ENCODE assay signal across 10 cellular contexts in the genomic region with DNA sequence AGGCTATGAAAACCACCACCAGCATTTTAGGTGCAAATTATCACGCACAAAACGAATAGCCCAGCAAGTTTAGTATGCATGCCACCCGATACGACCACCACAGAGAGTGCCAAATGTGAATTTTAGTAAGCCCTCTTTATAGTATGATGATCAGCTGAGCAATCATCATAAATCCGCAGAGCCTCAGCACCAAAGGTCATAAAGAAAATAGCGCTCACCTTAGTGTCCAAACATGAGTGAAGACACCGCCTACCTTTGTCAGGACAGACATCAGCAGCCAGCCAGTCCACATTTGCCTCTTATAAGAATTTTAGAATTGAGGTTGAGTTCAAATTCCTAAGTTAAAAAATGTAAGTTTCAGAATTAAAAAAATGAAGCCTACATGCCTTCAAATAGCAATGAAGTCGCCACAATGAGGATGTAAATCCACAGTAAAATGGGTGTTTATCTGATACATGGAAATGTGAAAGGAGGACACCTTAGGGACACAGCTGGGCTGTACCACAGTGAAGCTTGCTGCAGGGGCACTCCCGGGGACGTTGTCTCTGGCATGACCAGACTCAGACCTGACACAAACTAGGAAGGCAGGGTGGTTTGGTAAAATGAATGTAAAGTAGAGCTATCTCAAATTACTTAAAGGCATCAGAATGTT.
DNase-seq lines count a peak whose midpoint lies in the region; ATAC-seq and TF ChIP-seq lines count a peak whose summit lies in the region.
"Had no signal": no experiment of that assay in that cellular context is flagged by ENCODE, and none has a peak within 500 bp of the region (broad histone marks: within the 10 kb centered on the region; RNA-seq: fewer than 3 reads in every experiment).

No MANE protein-coding gene starts in this region.

- H3K27ac Mint-ChIP-seq in activated T-helper 2 cell treated with anti-CD3 and anti-CD28 coated beads, Interferon-gamma antibody, Interleukin-2, Interleukin-4, amounts not matched to agents 10 μg/mL and 5 μg/mL and 100 μg/mL, durations not matched to agents 14 hours and 24 hours and 36 hours = peak overlapping the region; percentile 87
- peak overlapping the region; percentile 86 for H3K27ac Mint-ChIP-seq in type B pancreatic cell
- H3K27ac Mint-ChIP-seq in T-helper 17 cell = no peak overlapping the region

- DNase-seq in activated T-cell treated with anti-CD3 and anti-CD28 coated beads, Interleukin-2, amount 50 U/mL, for 4 hours = no peak
- DNase-seq in activated T-cell treated with anti-CD3 and anti-CD28 coated beads, Interleukin-2, amount 50 U/mL, for 48 hours = no peak
- no peak for DNase-seq in activated T-helper 2 cell treated with anti-CD3 and anti-CD28 coated beads, Interferon-gamma antibody, Interleukin-2, Interleukin-4, amounts not matched to agents 10 μg/mL and 5 μg/mL and 100 μg/mL, durations not matched to agents 14 hours and 24 hours and 36 hours (ENCODE audit: low spot score)
- DNase-seq in right lobe of liver (no peak), type B pancreatic cell (ENCODE audit: extremely low spot score, unreplicated experiment) (no peak), DMS153 (lab: John Stamatoyannopoulos, UW) (no peak), T-helper 17 cell (no peak)
- DNase-seq: WERI-Rb-1 had no signal

- no peak for TF ChIP-seq POLR2A in right lobe of liver (IDR thresholded peaks at IDR 0.05)

- H3K9me3 ChIP-seq in right lobe of liver = no peaks in the 10 kb centered on the region
- no peaks in the 10 kb centered on the region for H3K9me3 ChIP-seq in T-helper 17 cell (ENCODE audit: control insufficient read depth, low read length, poor library complexity, severe bottlenecking)

- peak overlapping the region; percentile 88 to 98 (median 93) for H3K27ac ChIP-seq in right lobe of liver
- H3K27ac ChIP-seq: WERI-Rb-1 had no signal

- H3K4me3 ChIP-seq in right lobe of liver = peak overlapping the region in 2 of 3 donors; percentile 29 to 37
- H3K4me3 ChIP-seq: lung had no signal

- H3K4me3 Mint-ChIP-seq in activated T-cell treated with anti-CD3 and anti-CD28 coated beads, Interleukin-2, amount 50 U/mL, for 4 hours = peak overlapping the region; percentile 67
- H3K4me3 Mint-ChIP-seq in activated T-helper 2 cell treated with anti-CD3 and anti-CD28 coated beads, Interferon-gamma antibody, Interleukin-2, Interleukin-4, amounts not matched to agents 10 μg/mL and 5 μg/mL and 100 μg/mL, durations not matched to agents 14 hours and 24 hours and 36 hours (ENCODE audit: low read depth) = no peak overlapping the region
- H3K4me3 Mint-ChIP-seq in type B pancreatic cell = peak overlapping the region; percentile 54
- no peak overlapping the region for H3K4me3 Mint-ChIP-seq in T-helper 17 cell

- no peaks in the 10 kb centered on the region for H3K36me3 ChIP-seq in right lobe of liver
- H3K36me3 ChIP-seq: WERI-Rb-1 had no signal

- no peaks in the 10 kb centered on the region for H3K9me3 Mint-ChIP-seq in activated T-cell treated with anti-CD3 and anti-CD28 coated beads, Interleukin-2, amount 50 U/mL, for 4 hours
- peaks cover 3% of the 10 kb centered on the region for H3K9me3 Mint-ChIP-seq in activated T-helper 2 cell treated with anti-CD3 and anti-CD28 coated beads, Interferon-gamma antibody, Interleukin-2, Interleukin-4, amounts not matched to agents 10 μg/mL and 5 μg/mL and 100 μg/mL, durations not matched to agents 14 hours and 24 hours and 36 hours
- H3K9me3 Mint-ChIP-seq in type B pancreatic cell = no peaks in the 10 kb centered on the region

- WGBS in right lobe of liver (ENCODE audit: insufficient coverage, low coverage, low lambda C conversion rate, missing lambda C conversion rate) = 62% methylated on average over 7 of the region's 10 CpGs

- intact Hi-C loops in activated T-helper 2 cell treated with anti-CD3 and anti-CD28 coated beads, Interferon-gamma antibody, Interleukin-2, Interleukin-4, amounts not matched to agents 10 μg/mL and 5 μg/mL and 100 μg/mL, durations not matched to agents 14 hours and 24 hours and 36 hours (cut with micrococcal nuclease) = no loop called here
- intact Hi-C loops in right lobe of liver (cut with DNase I) = no loop called here

- peaks cover 3% of the 10 kb centered on the region for H3K36me3 Mint-ChIP-seq in activated T-cell treated with anti-CD3 and anti-CD28 coated beads, Interleukin-2, amount 50 U/mL, for 4 hours (ENCODE audit: insufficient read depth)
- peaks cover 60% of the 10 kb centered on the region for H3K36me3 Mint-ChIP-seq in activated T-helper 2 cell treated with anti-CD3 and anti-CD28 coated beads, Interferon-gamma antibody, Interleukin-2, Interleukin-4, amounts not matched to agents 10 μg/mL and 5 μg/mL and 100 μg/mL, durations not matched to agents 14 hours and 24 hours and 36 hours (ENCODE audit: low read depth)
- H3K36me3 Mint-ChIP-seq in type B pancreatic cell (peaks cover 13% of the 10 kb centered on the region), T-helper 17 cell (ENCODE audit: low read depth) (peaks cover 3% of the 10 kb centered on the region)

- TF ChIP-seq CTCF in right lobe of liver (IDR thresholded peaks at IDR 0.05) (no peak), type B pancreatic cell (conservative IDR thresholded peaks at IDR 0.05) (no peak)

- peaks cover 38% of the 10 kb centered on the region for H3K4me1 Mint-ChIP-seq in activated T-cell treated with anti-CD3 and anti-CD28 coated beads, Interleukin-2, amount 50 U/mL, for 4 hours (ENCODE audit: low read depth)
- peaks cover 41% of the 10 kb centered on the region for H3K4me1 Mint-ChIP-seq in activated T-helper 2 cell treated with anti-CD3 and anti-CD28 coated beads, Interferon-gamma antibody, Interleukin-2, Interleukin-4, amounts not matched to agents 10 μg/mL and 5 μg/mL and 100 μg/mL, durations not matched to agents 14 hours and 24 hours and 36 hours (ENCODE audit: low read depth)
- H3K4me1 Mint-ChIP-seq in type B pancreatic cell (ENCODE audit: unreplicated experiment) (peaks cover 31% of the 10 kb centered on the region), T-helper 17 cell (peaks cover 14% of the 10 kb centered on the region)

- ATAC-seq in activated T-cell treated with anti-CD3 and anti-CD28 coated beads, Interleukin-2, amount 50 U/mL, for 4 hours = no peak
- ATAC-seq in right lobe of liver = no peak
- ATAC-seq in HG03108 (IDR thresholded peaks at IDR 0.05; ENCODE audit: unreplicated experiment) = no peak
- ATAC-seq in T-helper 17 cell = no peak

- no peaks in the 10 kb centered on the region for H3K27me3 ChIP-seq in right lobe of liver

- H3K27me3 Mint-ChIP-seq in activated T-cell treated with anti-CD3 and anti-CD28 coated beads, Interleukin-2, amount 50 U/mL, for 4 hours (ENCODE audit: low read depth) = no peaks in the 10 kb centered on the region
- H3K27me3 Mint-ChIP-seq in activated T-helper 2 cell treated with anti-CD3 and anti-CD28 coated beads, Interferon-gamma antibody, Interleukin-2, Interleukin-4, amounts not matched to agents 10 μg/mL and 5 μg/mL and 100 μg/mL, durations not matched to agents 14 hours and 24 hours and 36 hours (ENCODE audit: low read depth) = no peaks in the 10 kb centered on the region
- H3K27me3 Mint-ChIP-seq in type B pancreatic cell (no peaks in the 10 kb centered on the region), T-helper 17 cell (no peaks in the 10 kb centered on the region)

- peaks cover 0 to 36% (median 11%) of the 10 kb centered on the region in 4 donors for H3K4me1 ChIP-seq in right lobe of liver

Comparison
In these comparisons a context has a peak if more than half of its experiments do, and no peak if none do; other contexts are left out.
1. H3K4me3 Mint-ChIP-seq: peak in activated T-cell treated with anti-CD3 and anti-CD28 coated beads, Interleukin-2, amount 50 U/mL, for 4 hours (single experiment) and type B pancreatic cell (single experiment); none in activated T-helper 2 cell treated with anti-CD3 and anti-CD28 coated beads, Interferon-gamma antibody, Interleukin-2, Interleukin-4, amounts not matched to agents 10 μg/mL and 5 μg/mL and 100 μg/mL, durations not matched to agents 14 hours and 24 hours and 36 hours (single experiment) and T-helper 17 cell (single experiment).